In genomic region chr6:97497713-97498331, GRCh38 we compare ENCODE assay signal across 8 cellular contexts.
DNase-seq lines count a peak whose midpoint lies in the region; ATAC-seq, FAIRE-seq and TF ChIP-seq lines count a peak whose summit lies in the region.

No MANE protein-coding gene starts in this region.

- H3K36me3 Mint-ChIP-seq in WTC11: no peaks in the 10 kb centered on the region

- peak overlapping the region; percentile 58 for H3K27ac ChIP-seq in caudate nucleus (ENCODE audit: low read depth, low read length)

- H3K27ac Mint-ChIP-seq in WTC11: no peak overlapping the region

- peak; percentile 65 for DNase-seq in CD1c-positive myeloid dendritic cell (ENCODE audit: extremely low spot score)
- DNase-seq in GM19239 (ENCODE audit: insufficient read length, low spot score): no peak
- peak; percentile 69 for DNase-seq in NCI-H2196 (lab: John Stamatoyannopoulos, UW; ENCODE audit: unreplicated experiment)
- DNase-seq in WTC11 (ENCODE audit: low spot score): peak; percentile 65
- peak in 58 of 61 donors; percentile 2 to 86 (median 39) for DNase-seq in caudate nucleus (lab: John Stamatoyannopoulos, UW)
- DNase-seq in kidney tubule cell (ENCODE audit: low spot score): peak; percentile 67
- peak; percentile 48 to 51 for DNase-seq in stimulated activated CD4-positive, alpha-beta T cell treated with anti-CD3 and anti-CD28 coated beads, Interleukin-2, amount 100 ng/mL, for 48 hours

- peak; percentile 81 for FAIRE-seq in GM19239 (lab: Jason Lieb, UNC)

- peaks cover 3% of the 10 kb centered on the region; the same call in 1 of the 2 replicates for H3K4me1 Mint-ChIP-seq in WTC11

- TF ChIP-seq CTCF in WTC11 (IDR thresholded peaks at IDR 0.05): peak; percentile 95

- H3K27me3 Mint-ChIP-seq in WTC11 (ENCODE audit: low read depth): peaks cover 4% of the 10 kb centered on the region; the same call in 1 of the 2 replicates

- POLR2A ChIA-PET in WTC11 (lab: Charles Lee): no interaction called here

- CTCF ChIA-PET in WTC11 (lab: Charles Lee): no interaction called here

- no peaks in the 10 kb centered on the region for H3K9me3 Mint-ChIP-seq in WTC11

- no peak overlapping the region for H3K4me3 Mint-ChIP-seq in WTC11

- peak; percentile 96 for ATAC-seq in HG03196 (IDR thresholded peaks at IDR 0.05; ENCODE audit: unreplicated experiment)
- ATAC-seq in WTC11: peak; percentile 96

TF ChIP-seq in WTC11, 78 proteins besides CTCF, POLR2A, EP300 and RAD21:
- no peak for TF ChIP-seq ZNF512 (CRISPR knock-in tag; IDR thresholded peaks at IDR 0.05; ENCODE audit: borderline replicate concordance)
- no peak for TF ChIP-seq NFATC4 (CRISPR knock-in tag; IDR thresholded peaks at IDR 0.05)
- no peak for TF ChIP-seq PRRX2 (CRISPR knock-in tag; IDR thresholded peaks at IDR 0.05)
